In the genomic region with DNA sequence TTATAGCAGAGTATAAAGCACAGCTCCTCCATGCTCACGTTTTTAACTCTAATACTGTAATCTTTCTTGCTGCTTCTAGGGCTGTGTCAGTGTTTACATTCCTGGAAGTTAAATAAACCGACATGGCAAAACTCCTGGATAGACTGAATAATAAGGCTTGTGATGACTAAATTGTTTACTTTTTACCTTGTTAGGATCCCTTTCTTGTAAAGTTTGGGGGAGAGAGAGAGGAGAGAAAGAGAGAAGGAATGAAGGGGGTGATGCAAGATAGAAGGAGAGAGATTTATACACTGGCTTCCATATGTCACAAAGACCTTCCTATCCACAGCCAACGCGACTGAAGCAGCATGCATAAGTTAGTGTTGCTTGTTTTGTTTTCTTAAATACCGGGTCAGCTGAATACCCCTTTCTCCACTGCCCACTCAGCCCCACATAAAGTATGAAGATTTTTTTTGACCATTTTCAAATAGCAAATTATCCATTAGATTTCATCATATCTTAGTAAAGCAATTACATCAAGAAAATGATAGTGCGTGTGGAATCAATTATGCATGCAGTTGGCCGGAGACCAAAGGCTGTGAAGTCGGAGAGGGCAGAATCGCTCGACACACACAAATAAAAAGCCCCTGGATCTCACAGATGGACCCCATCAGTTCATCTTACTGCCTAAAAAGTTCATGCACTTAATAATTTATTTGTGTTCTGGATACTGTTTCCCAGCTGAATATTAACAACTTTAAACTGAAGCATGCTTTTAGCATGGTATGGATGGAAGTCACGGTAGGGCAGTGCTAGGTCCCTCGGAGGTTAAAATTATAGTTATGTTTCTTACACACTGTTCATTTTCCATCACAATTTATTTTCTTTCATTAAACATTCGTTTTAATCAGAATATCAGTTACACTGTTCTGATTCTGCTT, we compare ENCODE assay signal across 10 cellular contexts. TPM values are rescaled to one million over a fixed set of nuclear protein-coding genes. Genes with fewer than 3 reads are reported as not detected.
DNase-seq lines count a peak whose midpoint lies in the region; ATAC-seq, FAIRE-seq and TF ChIP-seq lines count a peak whose summit lies in the region.
"Had no signal": no experiment of that assay in that cellular context is flagged by ENCODE, and none has a peak within 500 bp of the region (broad histone marks: within the 10 kb centered on the region; RNA-seq: fewer than 3 reads in every experiment).

No MANE protein-coding gene starts in this region.

- peak overlapping the region; percentile 60 for H3K27ac Mint-ChIP-seq in astrocyte (ENCODE audit: unreplicated experiment)
- H3K27ac Mint-ChIP-seq in memory B cell: peak overlapping the region; percentile 92

- peak overlapping the region; percentile 3 for H3K4me3 ChIP-seq in astrocyte (ENCODE audit: insufficient read depth, low read depth, low read length)

- no peaks in the 10 kb centered on the region for H3K27me3 ChIP-seq in astrocyte (ENCODE audit: insufficient read depth, low read length)

- peaks cover 23% of the 10 kb centered on the region for H4K20me1 ChIP-seq in astrocyte (ENCODE audit: insufficient read depth, low read length)

- FAIRE-seq in astrocyte (lab: Jason Lieb, UNC): no peak
- FAIRE-seq: H54 had no signal

- H3K79me2 ChIP-seq in astrocyte (ENCODE audit: insufficient read depth, low read length): peaks cover 35% of the 10 kb centered on the region

- H3K27ac ChIP-seq in astrocyte (ENCODE audit: low read depth, low read length): no peak overlapping the region

- H3K4me2 ChIP-seq in astrocyte (ENCODE audit: low read length): peak overlapping the region; percentile 78

- H3K9me3 ChIP-seq in astrocyte (ENCODE audit: insufficient read depth, low read depth, low read length): no peaks in the 10 kb centered on the region

- DNase-seq in AG09319 (ENCODE audit: extremely low read depth, low read depth): peak; percentile 62
- peak; percentile 85 for DNase-seq in H4 (ENCODE audit: low spot score)
- DNase-seq in astrocyte (ENCODE audit: low read depth): peak; percentile 75
- DNase-seq in memory B cell (ENCODE audit: low spot score in 2 of 2): no peak
- no peak for DNase-seq in NCI-H1048 (lab: John Stamatoyannopoulos, UW)
- DNase-seq in NCI-H2029 treated with DMSO at 0.1 percent for 48 hours (lab: John Stamatoyannopoulos, UW): no peak
- DNase-seq in activated T-cell treated with anti-CD3 and anti-CD28 coated beads, Interleukin-2, amount 50 U/mL, for 1 hour: no peak
- DNase-seq: NCI-H187 had no signal

- H2AFZ ChIP-seq in astrocyte (ENCODE audit: low read depth, low read length): no peak overlapping the region

- H3K4me1 Mint-ChIP-seq in astrocyte (ENCODE audit: low read depth, unreplicated experiment) (peaks cover 54% of the 10 kb centered on the region), memory B cell (peaks cover 85% of the 10 kb centered on the region)

- H3K4me1 ChIP-seq in astrocyte (ENCODE audit: insufficient read depth, low read length): peaks cover 19% of the 10 kb centered on the region

- H3K9ac ChIP-seq in astrocyte (ENCODE audit: low read length): peak overlapping the region; percentile 1

- TF ChIP-seq CTCF in AG09319 (IDR thresholded peaks at IDR 0.05; ENCODE audit: low read depth, low read length): no peak
- no peak for TF ChIP-seq CTCF in astrocyte (IDR thresholded peaks at IDR 0.05; ENCODE audit: insufficient read depth, low read depth, low read length)

- H3K4me3 Mint-ChIP-seq in astrocyte (ENCODE audit: unreplicated experiment) (no peak overlapping the region), memory B cell (peak overlapping the region; percentile 79)

- ATAC-seq in memory B cell (ENCODE audit: low read depth): no peak
- no peak for ATAC-seq in GM21423 (IDR thresholded peaks at IDR 0.05; ENCODE audit: unreplicated experiment)

- peaks cover 8% of the 10 kb centered on the region for H3K36me3 Mint-ChIP-seq in astrocyte (ENCODE audit: low read depth, unreplicated experiment)
- H3K36me3 Mint-ChIP-seq in memory B cell: peaks cover 33% of the 10 kb centered on the region

- H3K9me3 Mint-ChIP-seq in astrocyte (ENCODE audit: unreplicated experiment) (no peaks in the 10 kb centered on the region), memory B cell (no peaks in the 10 kb centered on the region)

- peaks cover 3% of the 10 kb centered on the region for H3K36me3 ChIP-seq in astrocyte (ENCODE audit: insufficient read depth, low read length)

- H3K27me3 Mint-ChIP-seq in astrocyte (ENCODE audit: low read depth, unreplicated experiment) (no peaks in the 10 kb centered on the region), memory B cell (no peaks in the 10 kb centered on the region)

RNA-seq across cellular contexts. Expression of a gene that starts 20.1 kb away (rescaled TPM):
- 1.1 and 1.3 TPM in 2 replicates for total RNA-seq in H4 (2014; rRNA removed; shearing (Covaris generic))
- 29.8 and 32.0 TPM in 2 replicates for total RNA-seq in astrocyte

Comparison
In these comparisons a context has a peak if more than half of its experiments do, and no peak if none do; other contexts are left out.
1. DNase-seq: peak in AG09319 (single experiment), H4 (single experiment) and astrocyte (single experiment); none in memory B cell (0 of 2), NCI-H1048 (single experiment), NCI-H2029 treated with DMSO at 0.1 percent for 48 hours (single experiment) and activated T-cell treated with anti-CD3 and anti-CD28 coated beads, Interleukin-2, amount 50 U/mL, for 1 hour (single experiment).
2. RNA of a gene that starts 20.1 kb away (total RNA-seq): 29.8 to 32.0 TPM in astrocyte; 1.1 to 1.3 TPM in H4; every median in the first group is over 10 times any median in the second.